ENCODE assay signal across 8 cellular contexts in the genomic region with DNA sequence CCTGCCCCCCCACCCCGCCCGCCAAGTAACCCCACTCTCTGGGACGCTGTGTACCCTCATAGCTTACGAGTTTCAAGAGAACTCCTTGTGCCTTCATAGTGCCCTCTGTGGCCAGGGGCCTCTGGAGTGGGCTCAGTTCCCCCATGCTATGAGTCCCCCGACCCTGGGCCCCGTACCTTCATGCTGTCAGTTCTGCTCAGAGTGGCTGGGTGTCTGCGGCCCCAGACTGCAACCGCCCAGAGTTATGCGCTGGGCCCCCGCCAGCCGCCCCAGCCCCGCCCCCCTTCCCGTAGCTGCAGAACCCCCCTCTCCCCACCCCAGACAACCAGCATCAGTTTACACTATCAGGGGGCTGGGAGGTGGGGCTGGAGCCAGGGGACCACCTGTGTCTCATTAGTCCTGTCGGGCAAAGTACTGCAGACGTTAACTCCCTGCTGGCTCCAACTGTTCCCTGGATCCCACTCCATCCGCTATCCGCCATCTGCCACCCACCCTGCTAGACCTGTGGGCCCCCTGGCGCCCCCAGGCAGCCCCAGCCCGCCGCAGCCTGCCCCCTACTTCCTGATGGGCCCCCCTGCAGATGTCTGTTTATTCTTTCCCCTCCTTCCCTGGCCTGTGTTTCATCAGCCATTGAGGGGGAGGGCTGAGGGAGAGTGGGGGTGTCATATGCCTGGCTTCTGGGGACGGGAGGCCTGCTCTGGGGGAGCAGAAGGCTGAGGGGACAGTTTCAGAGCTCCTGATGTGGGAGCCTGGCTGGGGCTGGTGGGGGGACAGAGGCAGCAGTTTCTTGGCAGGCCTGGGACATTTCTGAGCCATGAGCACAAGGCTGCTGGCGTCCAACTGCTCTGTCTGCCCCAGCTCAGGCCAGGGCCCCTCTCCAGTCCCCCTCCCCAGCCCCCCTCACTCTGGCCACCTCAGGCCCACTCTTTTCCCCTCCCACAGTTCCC. TPM values are rescaled to one million over a fixed set of nuclear protein-coding genes. Genes with fewer than 3 reads are reported as not detected.
A peak's percentile ranks its signal among the peaks of the same experiment; 100 is the strongest.
DNase-seq lines count a peak whose midpoint lies in the region; ATAC-seq and TF ChIP-seq lines count a peak whose summit lies in the region.

A gene with protein sequence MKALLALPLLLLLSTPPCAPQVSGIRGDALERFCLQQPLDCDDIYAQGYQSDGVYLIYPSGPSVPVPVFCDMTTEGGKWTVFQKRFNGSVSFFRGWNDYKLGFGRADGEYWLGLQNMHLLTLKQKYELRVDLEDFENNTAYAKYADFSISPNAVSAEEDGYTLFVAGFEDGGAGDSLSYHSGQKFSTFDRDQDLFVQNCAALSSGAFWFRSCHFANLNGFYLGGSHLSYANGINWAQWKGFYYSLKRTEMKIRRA (minus strand): TSS at position 217 of the 947 bp plus-strand sequence. CDS start 35 bp downstream, at position 182.

- H2AK5ac ChIP-seq in trophoblast cell (ENCODE audit: low read length): no peak within 1 kb of the TSS

- no peak within 1 kb of the TSS for H2BK120ac ChIP-seq in trophoblast cell (ENCODE audit: insufficient read depth, low read length, poor library complexity)

- no peak within 1 kb of the TSS for H3K23ac ChIP-seq in trophoblast cell (ENCODE audit: low read length)

- peak within 1 kb of the TSS; percentile 36 for H4K91ac ChIP-seq in trophoblast cell (ENCODE audit: low read depth, low read length)

- peak within 1 kb of the TSS; percentile 27 for H3K14ac ChIP-seq in trophoblast cell (ENCODE audit: low read length)

- H2AFZ ChIP-seq in trophoblast cell (ENCODE audit: insufficient read depth, low read length, poor library complexity): no peak within 1 kb of the TSS

- H3K36me3 ChIP-seq in trophoblast cell (ENCODE audit: control insufficient read depth in 1 of 2, insufficient read depth in 2 of 2, low read length in 2 of 2): peaks cover 33 to 34% of the 10 kb centered on the region in 2 experiments

- DNase-seq in GM03348 (ENCODE audit: low spot score) (peak; percentile 87), SIG-M5 (lab: John Stamatoyannopoulos, UW) (peak; percentile 61), foreskin fibroblast (peak; percentile 77 to 90), trophoblast cell (no peak)
- DNase-seq in stimulated activated CD4-positive, alpha-beta T cell treated with anti-CD3 and anti-CD28 coated beads, Interleukin-15, amount 100 ng/mL, for 24 hours: no peak
- no peak for DNase-seq in activated effector memory CD4-positive, alpha-beta T cell treated with anti-CD3 and anti-CD28 coated beads, Interleukin-2, amount 50 U/mL, for 16 hours
- no peak for DNase-seq in stimulated activated naive CD4-positive, alpha-beta T cell treated with Interleukin-2 at 50 U/mL for 16 hours (lab: John Stamatoyannopoulos, UW)

- no peak within 1 kb of the TSS for H4K12ac ChIP-seq in trophoblast cell (ENCODE audit: low read depth, low read length)

- H2BK5ac ChIP-seq in trophoblast cell (ENCODE audit: low read depth, low read length, poor library complexity): no peak within 1 kb of the TSS

- ATAC-seq in GM21825 (IDR thresholded peaks at IDR 0.05; ENCODE audit: unreplicated experiment): no peak

- H3K4me1 ChIP-seq in trophoblast cell (ENCODE audit: control insufficient read depth in 1 of 2, insufficient read depth in 2 of 2, low read length in 2 of 2): peaks cover 15 to 20% of the 10 kb centered on the region in 2 experiments

- peaks cover 2% of the 10 kb centered on the region for H3K79me2 ChIP-seq in trophoblast cell (ENCODE audit: control insufficient read depth, insufficient read depth, low read length, poor library complexity)

- H3K27me3 ChIP-seq in trophoblast cell (ENCODE audit: insufficient read depth, low read length): no peaks in the 10 kb centered on the region

- peak within 1 kb of the TSS; percentile 30 for H4K8ac ChIP-seq in trophoblast cell (ENCODE audit: low read depth, low read length)

- peak within 1 kb of the TSS; percentile 4 for H3K27ac ChIP-seq in trophoblast cell (ENCODE audit: low read depth, low read length)

- no peak within 1 kb of the TSS for H3K4ac ChIP-seq in trophoblast cell (ENCODE audit: low read depth, low read length)

- TF ChIP-seq CTCF in foreskin fibroblast (IDR thresholded peaks at IDR 0.05; ENCODE audit: low read depth, low read length): no peak

- H3K4me2 ChIP-seq in trophoblast cell (ENCODE audit: low read length): peak within 1 kb of the TSS; percentile 36

- H3K18ac ChIP-seq in trophoblast cell (ENCODE audit: low read length): no peak within 1 kb of the TSS

- H2BK12ac ChIP-seq in trophoblast cell (ENCODE audit: low read length): no peak within 1 kb of the TSS

- WGBS in trophoblast cell (ENCODE audit: extremely low coverage, insufficient coverage, insufficient read length): no CpG with 5 or more reads among the region's 22 CpGs

- peak within 1 kb of the TSS; percentile 52 to 81 for H3K4me3 ChIP-seq in foreskin fibroblast (ENCODE audit: low read depth in 1 of 2, low read length in 2 of 2)
- no peak within 1 kb of the TSS for H3K4me3 ChIP-seq in trophoblast cell (ENCODE audit: low read depth, low read length)

- H3K79me1 ChIP-seq in trophoblast cell (ENCODE audit: low read length): no peaks in the 10 kb centered on the region

- H3K9ac ChIP-seq in trophoblast cell (ENCODE audit: low read length): no peak within 1 kb of the TSS

- no peaks in the 10 kb centered on the region for H3K9me3 ChIP-seq in trophoblast cell (ENCODE audit: insufficient read depth, low read depth, low read length)

RNA-seq across cellular contexts. Expression of the gene that starts here (rescaled TPM):
- 1.3 and 1.6 TPM in 2 replicates for polyA plus RNA-seq in trophoblast cell (2013)

Comparison
In these comparisons a context has a peak if more than half of its experiments do, and no peak if none do; other contexts are left out.
1. DNase-seq: peak in GM03348 (single experiment), SIG-M5 (single experiment) and foreskin fibroblast (2 of 2); none in trophoblast cell (0 of 2), stimulated activated CD4-positive, alpha-beta T cell treated with anti-CD3 and anti-CD28 coated beads, Interleukin-15, amount 100 ng/mL, for 24 hours (single experiment), activated effector memory CD4-positive, alpha-beta T cell treated with anti-CD3 and anti-CD28 coated beads, Interleukin-2, amount 50 U/mL, for 16 hours (single experiment) and stimulated activated naive CD4-positive, alpha-beta T cell treated with Interleukin-2 at 50 U/mL for 16 hours (single experiment).